2 cellular contexts compared by ENCODE assay signal in the genomic region with DNA sequence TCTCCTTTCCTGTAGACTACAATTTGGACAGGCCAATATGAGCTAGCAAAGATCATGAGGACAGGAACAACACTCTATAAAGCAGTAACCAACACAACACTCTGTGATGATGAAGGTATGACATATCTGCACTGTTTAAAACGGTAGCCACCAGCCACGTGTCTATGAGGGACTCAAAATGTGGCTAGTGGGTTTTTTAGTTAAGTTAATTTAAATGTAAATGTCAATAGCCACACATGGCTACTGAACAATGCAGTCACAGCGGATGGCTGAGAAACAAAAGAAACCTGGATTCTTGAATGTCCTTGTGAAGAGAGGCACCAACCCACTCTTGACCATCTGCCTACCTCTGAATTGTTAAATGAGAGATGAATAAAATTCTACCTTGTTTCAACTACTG.
TF ChIP-seq lines count a peak whose summit lies in the region.

No MANE protein-coding gene starts in this region.

TF ChIP-seq in HepG2, 621 proteins besides CTCF, POLR2A, EP300 and RAD21:
- TF ChIP-seq CREBL2 (CRISPR knock-in tag; IDR thresholded peaks at IDR 0.05; ENCODE audit: borderline replicate concordance) (no peak), KMT2A (CRISPR knock-in tag; IDR thresholded peaks at IDR 0.05) (no peak), RBM22 (optimal IDR thresholded peaks at IDR 0.05; ENCODE audit: low read length) (peak; percentile 34), ONECUT2 (CRISPR knock-in tag; IDR thresholded peaks at IDR 0.05) (no peak), CCDC6 (CRISPR knock-in tag; IDR thresholded peaks at IDR 0.05) (no peak)

TF ChIP-seq in WTC11, 78 proteins besides CTCF, POLR2A, EP300 and RAD21:
- TF ChIP-seq PRDM15 (CRISPR knock-in tag; IDR thresholded peaks at IDR 0.05) (no peak), CDX4 (CRISPR knock-in tag; IDR thresholded peaks at IDR 0.05; ENCODE audit: borderline replicate concordance) (no peak)
- TF ChIP-seq, protein P1, sequence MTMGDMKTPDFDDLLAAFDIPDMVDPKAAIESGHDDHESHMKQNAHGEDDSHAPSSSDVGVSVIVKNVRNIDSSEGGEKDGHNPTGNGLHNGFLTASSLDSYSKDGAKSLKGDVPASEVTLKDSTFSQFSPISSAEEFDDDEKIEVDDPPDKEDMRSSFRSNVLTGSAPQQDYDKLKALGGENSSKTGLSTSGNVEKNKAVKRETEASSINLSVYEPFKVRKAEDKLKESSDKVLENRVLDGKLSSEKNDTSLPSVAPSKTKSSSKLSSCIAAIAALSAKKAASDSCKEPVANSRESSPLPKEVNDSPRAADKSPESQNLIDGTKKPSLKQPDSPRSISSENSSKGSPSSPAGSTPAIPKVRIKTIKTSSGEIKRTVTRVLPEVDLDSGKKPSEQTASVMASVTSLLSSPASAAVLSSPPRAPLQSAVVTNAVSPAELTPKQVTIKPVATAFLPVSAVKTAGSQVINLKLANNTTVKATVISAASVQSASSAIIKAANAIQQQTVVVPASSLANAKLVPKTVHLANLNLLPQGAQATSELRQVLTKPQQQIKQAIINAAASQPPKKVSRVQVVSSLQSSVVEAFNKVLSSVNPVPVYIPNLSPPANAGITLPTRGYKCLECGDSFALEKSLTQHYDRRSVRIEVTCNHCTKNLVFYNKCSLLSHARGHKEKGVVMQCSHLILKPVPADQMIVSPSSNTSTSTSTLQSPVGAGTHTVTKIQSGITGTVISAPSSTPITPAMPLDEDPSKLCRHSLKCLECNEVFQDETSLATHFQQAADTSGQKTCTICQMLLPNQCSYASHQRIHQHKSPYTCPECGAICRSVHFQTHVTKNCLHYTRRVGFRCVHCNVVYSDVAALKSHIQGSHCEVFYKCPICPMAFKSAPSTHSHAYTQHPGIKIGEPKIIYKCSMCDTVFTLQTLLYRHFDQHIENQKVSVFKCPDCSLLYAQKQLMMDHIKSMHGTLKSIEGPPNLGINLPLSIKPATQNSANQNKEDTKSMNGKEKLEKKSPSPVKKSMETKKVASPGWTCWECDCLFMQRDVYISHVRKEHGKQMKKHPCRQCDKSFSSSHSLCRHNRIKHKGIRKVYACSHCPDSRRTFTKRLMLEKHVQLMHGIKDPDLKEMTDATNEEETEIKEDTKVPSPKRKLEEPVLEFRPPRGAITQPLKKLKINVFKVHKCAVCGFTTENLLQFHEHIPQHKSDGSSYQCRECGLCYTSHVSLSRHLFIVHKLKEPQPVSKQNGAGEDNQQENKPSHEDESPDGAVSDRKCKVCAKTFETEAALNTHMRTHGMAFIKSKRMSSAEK (CRISPR knock-in tag; IDR thresholded peaks at IDR 0.05; ENCODE audit: borderline replicate concordance): peak; percentile 68; the same call in 1 of the 2 replicates
- TF ChIP-seq, protein P2, sequence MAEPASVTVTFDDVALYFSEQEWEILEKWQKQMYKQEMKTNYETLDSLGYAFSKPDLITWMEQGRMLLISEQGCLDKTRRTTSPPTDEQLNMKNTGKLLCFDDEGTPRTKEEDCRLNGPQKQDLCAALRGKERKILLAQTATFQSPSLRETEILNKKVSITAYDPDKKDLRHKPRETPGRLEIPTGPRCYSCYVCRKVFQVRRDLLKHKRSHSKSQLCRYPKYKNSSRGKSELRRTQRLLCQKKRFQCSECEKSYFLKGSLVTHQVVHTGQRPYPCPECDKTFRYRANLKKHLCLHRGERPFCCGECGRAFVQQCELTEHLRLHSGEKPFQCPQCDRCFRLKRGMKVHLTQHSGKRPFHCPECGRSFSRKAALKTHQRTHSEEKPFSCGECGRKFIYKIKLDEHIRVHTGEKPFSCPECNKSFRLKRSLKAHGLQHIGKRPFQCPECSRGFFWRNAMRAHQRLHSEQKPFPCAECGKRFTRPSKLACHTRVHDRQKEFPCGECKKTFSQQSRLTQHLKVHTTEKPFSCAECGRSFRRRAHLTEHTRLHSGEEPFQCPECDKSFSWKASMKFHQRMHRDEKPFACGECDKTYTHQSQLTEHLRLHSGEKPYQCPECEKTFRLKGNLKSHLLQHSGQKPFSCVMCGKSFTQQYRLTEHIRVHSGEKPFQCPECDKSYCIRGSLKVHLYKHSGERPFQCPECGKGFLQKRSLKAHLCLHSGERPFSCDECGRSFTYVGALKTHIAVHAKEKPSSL (CRISPR knock-in tag; conservative IDR thresholded peaks at IDR 0.05): no peak
TF ChIP-seq in WTC11: peak in this region for 1.
